ENCODE assay signal across 1 cellular context in the genomic region with DNA sequence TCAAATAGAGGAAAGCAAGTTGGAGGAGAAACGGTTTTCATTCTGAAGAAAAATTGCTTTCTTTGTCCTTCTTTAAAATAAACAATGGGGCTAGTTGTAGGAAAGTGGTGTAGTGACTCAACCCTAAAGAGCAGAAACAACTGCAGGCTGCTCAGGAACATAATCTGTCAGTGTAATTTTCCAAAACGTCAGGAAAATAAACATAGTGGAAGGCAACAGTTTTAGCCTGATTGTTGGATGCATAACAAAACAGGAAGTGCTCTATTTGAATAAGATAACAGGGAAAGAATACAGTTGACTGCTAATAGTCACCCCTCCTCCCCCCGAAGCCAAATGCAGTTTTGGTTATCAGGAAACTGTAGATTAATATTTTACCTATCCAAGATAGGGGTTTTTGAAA.
TF ChIP-seq lines count a peak whose summit lies in the region.

No MANE protein-coding gene starts in this region.

TF ChIP-seq in K562, 482 proteins besides CTCF, POLR2A, EP300 and RAD21 (continued from another document):
- peak in 1 of 2 experiments; percentile 57; a peak in 2 of 4 replicates for TF ChIP-seq FOXA3 (CRISPR knock-in tag; conservative IDR thresholded peaks at IDR 0.05 in 1 of 2, IDR thresholded peaks at IDR 0.05 in 1 of 2)
- peak; percentile 94 for TF ChIP-seq SPI1 (IDR thresholded peaks at IDR 0.05; ENCODE audit: borderline replicate concordance, low read depth, low read length)
- TF ChIP-seq BCLAF1 (IDR thresholded peaks at IDR 0.05; ENCODE audit: borderline replicate concordance in 1 of 2, control insufficient read depth in 1 of 2, low read depth in 2 of 2, low read length in 1 of 2) = no peak
- no peak for TF ChIP-seq SMARCA5 (IDR thresholded peaks at IDR 0.05)
- no peak for TF ChIP-seq FOXJ2 (tag; IDR thresholded peaks at IDR 0.05)
- no peak for TF ChIP-seq TEAD4 (IDR thresholded peaks at IDR 0.05; ENCODE audit: low read length)
- TF ChIP-seq TEAD4 (CRISPR knock-in tag; IDR thresholded peaks at IDR 0.05; ENCODE audit: borderline replicate concordance) = no peak
- TF ChIP-seq THAP7 (CRISPR knock-in tag; IDR thresholded peaks at IDR 0.05) = no peak
- TF ChIP-seq ELF2 (CRISPR knock-in tag; IDR thresholded peaks at IDR 0.05) = no peak
- TF ChIP-seq CBX2 (IDR thresholded peaks at IDR 0.05; ENCODE audit: insufficient read depth, low read length, poor library complexity, severe bottlenecking) = no peak
- 0 out of 2 replicates have a peak, but pooled peaks have one; percentile 29 for TF ChIP-seq GABPA (tag; conservative IDR thresholded peaks at IDR 0.05; ENCODE audit: low read depth)
- TF ChIP-seq CTBP1 (IDR thresholded peaks at IDR 0.05; ENCODE audit: borderline replicate concordance) = 0 out of 2 replicates have a peak, but pooled peaks have one; percentile 13
- TF ChIP-seq SREBF1 (IDR thresholded peaks at IDR 0.05; ENCODE audit: borderline replicate concordance, low read depth, low read length) = no peak
- TF ChIP-seq SMARCE1 (IDR thresholded peaks at IDR 0.05) = peak; percentile 65; the same call in 1 of the 2 replicates
- TF ChIP-seq TRIM24 (IDR thresholded peaks at IDR 0.05) = no peak
- TF ChIP-seq ZNF146 (CRISPR knock-in tag; IDR thresholded peaks at IDR 0.05; ENCODE audit: unreplicated experiment) = no peak
- TF ChIP-seq SOX6 (IDR thresholded peaks at IDR 0.05) = peak; percentile 77
- TF ChIP-seq TCF15 (CRISPR knock-in tag; IDR thresholded peaks at IDR 0.05) = no peak
- TF ChIP-seq YY1 (IDR thresholded peaks at IDR 0.05; ENCODE audit: borderline replicate concordance in 1 of 3, control insufficient read depth in 1 of 3, extremely low read depth in 1 of 3, insufficient read depth in 3 of 3, insufficient read length in 1 of 3, insufficient replicate concordance in 2 of 3, low read depth in 1 of 3, low read length in 2 of 3) = no peak
